Comparison of ENCODE assay signal across 27 cellular contexts in genomic region chr2:41395692-41396091, GRCh38.
"Had no signal": no experiment of that assay in that cellular context is flagged by ENCODE, and none has a peak within 500 bp of the region (broad histone marks: within the 10 kb centered on the region; RNA-seq: fewer than 3 reads in every experiment).

No MANE protein-coding gene starts in this region.

- H3K4me1 ChIP-seq: stomach, suprapubic skin, testis, thyroid gland, tibial nerve, transverse colon, upper lobe of left lung, upper lobe of right lung, uterus, vagina had no signal

- ATAC-seq: stimulated activated effector memory CD8-positive, alpha-beta T cell treated with anti-CD3 and anti-CD28 coated beads, Interleukin-12 subunit alpha, Interleukin-12 subunit beta, amount 100 ng/mL, for 72 hours; stimulated activated memory B cell treated with anti-CD40 and anti-IgM and Interleukin-4, amounts not matched to agents 10 μg/mL and 1 μg/mL and 100 μg/mL, for 72 hours; stimulated activated naive B cell treated with anti-CD40 and anti-IgM and Interleukin-4, amounts not matched to agents 10 μg/mL and 1 μg/mL and 100 μg/mL, for 72 hours; stimulated activated naive CD8-positive, alpha-beta T cell treated with anti-CD3 and anti-CD28 coated beads, Interleukin-15, amount 100 ng/mL, for 72 hours; stimulated activated naive CD8-positive, alpha-beta T cell treated with anti-CD3 and anti-CD28 coated beads, Interleukin-15, Interleukin-2, amounts not matched to agents 100 U/mL and 50 U/mL, for 24 hours; upper lobe of right lung had no signal

- H3K27ac ChIP-seq: stomach, suprapubic skin, testis, thoracic aorta, thyroid gland, tibial artery, tibial nerve, transverse colon, upper lobe of left lung, upper lobe of right lung, uterus, vagina had no signal

- H3K9me3 ChIP-seq: suprapubic skin, testis, thoracic aorta, thyroid gland, tibial nerve, transverse colon, upper lobe of left lung, upper lobe of right lung, uterus, vagina had no signal

- H3K4me3 ChIP-seq: stomach, suprapubic skin, testis, thoracic aorta, thyroid gland, tibial artery, tibial nerve, transverse colon, upper lobe of left lung, upper lobe of right lung, uterus, vagina had no signal

- FAIRE-seq: urothelium cell line had no signal

- H3K27me3 ChIP-seq: stomach, suprapubic skin, testis, thyroid gland, tibial artery, tibial nerve, transverse colon, upper lobe of left lung, upper lobe of right lung, uterus, vagina had no signal

- H3K36me3 ChIP-seq: stomach, suprapubic skin, thoracic aorta, thyroid gland, tibial artery, tibial nerve, transverse colon, upper lobe of left lung, upper lobe of right lung, uterus, vagina had no signal

- DNase-seq: stimulated activated CD4-positive, alpha-beta T cell treated with anti-CD3 and anti-CD28 coated beads, Interleukin-2, amount 100 ng/mL, for 48 hours; stimulated activated CD4-positive, alpha-beta T cell treated with anti-CD3 and anti-CD28 coated beads, Interleukin-4, amount 100 ng/mL, for 1 hour; stimulated activated CD4-positive, alpha-beta T cell treated with anti-CD3 and anti-CD28 coated beads, Interleukin-4, amount 100 ng/mL, for 24 hours; stimulated activated CD4-positive, alpha-beta T cell treated with anti-CD3 and anti-CD28 coated beads, Interleukin-4, amount 100 ng/mL, for 4 hours; stimulated activated CD8-positive, alpha-beta memory T cell treated with anti-CD3 and anti-CD28 coated beads, Interleukin-4, amount 100 ng/mL, for 48 hours; stimulated activated naive B cell treated with anti-CD40 and anti-IgM and Interleukin-4, amounts not matched to agents 10 μg/mL and 1 μg/mL and 100 μg/mL, for 72 hours; stimulated activated naive CD4-positive, alpha-beta T cell; stimulated activated naive CD4-positive, alpha-beta T cell treated with Interleukin-2 at 50 U/mL for 16 hours; stimulated activated naive CD8-positive, alpha-beta T cell treated with anti-CD3 and anti-CD28 coated beads, Interleukin-15, amount 100 ng/mL, for 72 hours; stimulated activated naive CD8-positive, alpha-beta T cell treated with anti-CD3 and anti-CD28 coated beads, Interleukin-15, Interleukin-2, amounts not matched to agents 100 U/mL and 50 U/mL, for 24 hours; stomach; substantia nigra; testis; thyroid gland; tibial artery; transverse colon; trophoblast cell; upper lobe of left lung; upper lobe of right lung; uterus had no signal
